In genomic region chr1:8120693-8121260, GRCh38 we compare ENCODE assay signal across 10 cellular contexts.
DNase-seq lines count a peak whose midpoint lies in the region; ATAC-seq and TF ChIP-seq lines count a peak whose summit lies in the region.
"Had no signal": no experiment of that assay in that cellular context is flagged by ENCODE, and none has a peak within 500 bp of the region (broad histone marks: within the 10 kb centered on the region; RNA-seq: fewer than 3 reads in every experiment).

No MANE protein-coding gene starts in this region.

- H3K4me3 ChIP-seq in endodermal cell (ENCODE audit: low read length), result no peak overlapping the region
- H3K4me3 ChIP-seq: GM23248 had no signal

- ATAC-seq in HG02763 (IDR thresholded peaks at IDR 0.05; ENCODE audit: unreplicated experiment) (no peak), GM19397 (IDR thresholded peaks at IDR 0.05; ENCODE audit: unreplicated experiment) (no peak), GM21737 (IDR thresholded peaks at IDR 0.05; ENCODE audit: unreplicated experiment) (no peak), natural killer cell (no peak)

- H3K27me3 Mint-ChIP-seq in CD14-positive monocyte (ENCODE audit: low read depth in 3 of 3) (peaks cover 7 to 11% (median 10%) of the 10 kb centered on the region in 3 donors), endodermal cell (ENCODE audit: insufficient read depth) (peaks cover 2% of the 10 kb centered on the region), nephron (ENCODE audit: low read depth) (peaks cover 5% of the 10 kb centered on the region), natural killer cell (ENCODE audit: low read depth in 2 of 2) (peaks cover 22 to 34% of the 10 kb centered on the region in 2 donors)

- no peak for TF ChIP-seq CTCF in CD14-positive monocyte (IDR thresholded peaks at IDR 0.05)
- TF ChIP-seq CTCF in endodermal cell (conservative IDR thresholded peaks at IDR 0.05), result no peak
- no peak for TF ChIP-seq CTCF in nephron (IDR thresholded peaks at IDR 0.05; ENCODE audit: unreplicated experiment in 3 of 3)
- no peak for TF ChIP-seq CTCF in natural killer cell (IDR thresholded peaks at IDR 0.05)

- peaks cover 5% of the 10 kb centered on the region for H3K4me1 ChIP-seq in endodermal cell (ENCODE audit: control insufficient read depth, insufficient read depth, low read length)

- H3K9me3 Mint-ChIP-seq in CD14-positive monocyte, result peaks cover 0 to 10% (median 6%) of the 10 kb centered on the region in 7 donors
- peaks cover 26% of the 10 kb centered on the region for H3K9me3 Mint-ChIP-seq in endodermal cell
- H3K9me3 Mint-ChIP-seq in nephron, result peaks cover 30% of the 10 kb centered on the region
- no peaks in the 10 kb centered on the region for H3K9me3 Mint-ChIP-seq in natural killer cell

- peaks cover 0 to 2% of the 10 kb centered on the region in 2 donors for H3K36me3 Mint-ChIP-seq in CD14-positive monocyte
- H3K36me3 Mint-ChIP-seq in endodermal cell (ENCODE audit: low read depth), result peaks cover 5% of the 10 kb centered on the region
- peaks cover 15% of the 10 kb centered on the region for H3K36me3 Mint-ChIP-seq in nephron (ENCODE audit: low read depth)
- no peaks in the 10 kb centered on the region for H3K36me3 Mint-ChIP-seq in natural killer cell

- peaks cover 25% of the 10 kb centered on the region for H3K9me3 ChIP-seq in endodermal cell (ENCODE audit: control insufficient read depth, low read length)

- no peak overlapping the region for H3K9ac ChIP-seq in endodermal cell (ENCODE audit: extremely low read depth, low read length, poor library complexity, severe bottlenecking)
- H3K9ac ChIP-seq: GM23248 had no signal

- H3K36me3 ChIP-seq in endodermal cell (ENCODE audit: control insufficient read depth, insufficient read depth, low read length), result no peaks in the 10 kb centered on the region

- H3K27me3 ChIP-seq in endodermal cell (ENCODE audit: control insufficient read depth, insufficient read depth, low read length, poor library complexity, severe bottlenecking), result no peaks in the 10 kb centered on the region

- H3K27ac Mint-ChIP-seq in CD14-positive monocyte, result peak overlapping the region; percentile 76 to 91 (median 85)
- H3K27ac Mint-ChIP-seq in endodermal cell, result peak overlapping the region; percentile 78
- H3K27ac Mint-ChIP-seq in nephron, result peak overlapping the region; percentile 76 to 96 (median 91)
- H3K27ac Mint-ChIP-seq in natural killer cell, result peak overlapping the region in 1 of 2 donors; percentile 45

- H3K4me1 Mint-ChIP-seq in CD14-positive monocyte (peaks cover 36% of the 10 kb centered on the region), endodermal cell (peaks cover 35% of the 10 kb centered on the region), nephron (peaks cover 47% of the 10 kb centered on the region), natural killer cell (peaks cover 13 to 25% of the 10 kb centered on the region in 2 donors)

- no peak for DNase-seq in CD14-positive monocyte (ENCODE audit: low spot score)
- DNase-seq in M059J (ENCODE audit: low read depth), result peak; percentile 82
- no peak for DNase-seq in endodermal cell
- no peak for DNase-seq in natural killer cell
- DNase-seq: activated CD4-positive, alpha-beta T cell treated with anti-CD3 and anti-CD28 coated beads for 4 hours; GM23248 had no signal

- H3K27ac ChIP-seq in endodermal cell (ENCODE audit: low read depth, low read length), result peak overlapping the region; percentile 94
- H3K27ac ChIP-seq: GM23248 had no signal

- intact Hi-C loops in CD14-positive monocyte (cut with micrococcal nuclease) (no loop called here), natural killer cell (cut with micrococcal nuclease) (no loop called here)

- peak overlapping the region; percentile 52 to 89 for H3K4me3 Mint-ChIP-seq in CD14-positive monocyte
- H3K4me3 Mint-ChIP-seq in endodermal cell, result no peak overlapping the region
- H3K4me3 Mint-ChIP-seq in nephron, result no peak overlapping the region
- no peak overlapping the region for H3K4me3 Mint-ChIP-seq in natural killer cell

- 46 to 55% methylated on average over 6 to 10 of the region's 10 CpGs for WGBS in endodermal cell (ENCODE audit: insufficient coverage in 1 of 2, insufficient read length in 1 of 2), 2 experiments

Comparison
In these comparisons a context has a peak if more than half of its experiments do, and no peak if none do; other contexts are left out.
1. H3K4me3 Mint-ChIP-seq: peak in CD14-positive monocyte (2 of 2); none in endodermal cell (single experiment), nephron (0 of 3) and natural killer cell (single experiment).